ENCODE assay signal across 21 cellular contexts in the genomic region with DNA sequence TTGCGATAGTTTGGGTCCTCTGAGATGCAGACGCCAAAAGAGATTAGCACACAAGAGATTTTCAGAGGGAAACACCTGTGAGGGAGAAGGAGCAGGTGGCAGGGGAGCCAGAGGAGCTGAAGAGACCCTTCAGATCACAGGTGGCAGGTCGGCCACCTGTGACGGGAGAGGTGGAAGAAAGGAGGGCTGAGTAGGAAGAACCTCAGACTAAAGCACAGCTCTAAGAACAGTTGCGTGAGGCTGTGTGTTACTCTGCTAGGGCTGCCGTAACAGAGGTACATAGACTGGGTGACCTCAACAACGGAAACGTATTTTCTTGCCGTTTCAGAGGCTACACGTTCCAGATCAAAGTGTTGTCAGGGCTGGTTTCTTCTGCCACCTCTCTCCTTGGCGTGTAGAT. TPM values are rescaled to one million over a fixed set of nuclear protein-coding genes. Genes with fewer than 3 reads are reported as not detected.
"Had no signal": no experiment of that assay in that cellular context is flagged by ENCODE, and none has a peak within 500 bp of the region (broad histone marks: within the 10 kb centered on the region; RNA-seq: fewer than 3 reads in every experiment).

No MANE protein-coding gene starts in this region.

- H3K36me3 Mint-ChIP-seq: activated naive CD4-positive, alpha-beta T cell treated with anti-CD3 and anti-CD28 coated beads, Interleukin-2, amount 10 ng/mL, durations not matched to agents 7 days and 5 days; activated naive CD8-positive, alpha-beta T cell treated with anti-CD3 and anti-CD28 coated beads for 36 hours; T-cell had no signal

- H3K9me3 Mint-ChIP-seq: activated CD8-positive, alpha-beta T cell treated with anti-CD3 and anti-CD28 coated beads for 36 hours; activated naive CD4-positive, alpha-beta T cell treated with anti-CD3 and anti-CD28 coated beads, Interleukin-2, amount 10 ng/mL, durations not matched to agents 7 days and 5 days; activated naive CD8-positive, alpha-beta T cell treated with anti-CD3 and anti-CD28 coated beads for 36 hours; activated T-cell treated with anti-CD3 and anti-CD28 coated beads, Interleukin-2, amount 50 U/mL, for 72 hours; activated T-helper 2 cell treated with anti-CD3 and anti-CD28 coated beads, Interferon-gamma antibody, Interleukin-2, Interleukin-4, amounts not matched to agents 10 μg/mL and 5 μg/mL and 100 μg/mL, durations not matched to agents 14 hours and 24 hours and 36 hours; dendritic cell treated with granulocyte-macrophage colony-stimulating factor and Interleukin-4, amounts not matched to agents 40 ng/mL and 50 ng/mL, for 4 days; T-cell had no signal

- H3K27ac Mint-ChIP-seq: activated CD8-positive, alpha-beta T cell treated with anti-CD3 and anti-CD28 coated beads for 36 hours; activated naive CD4-positive, alpha-beta T cell treated with anti-CD3 and anti-CD28 coated beads, Interleukin-2, amount 10 ng/mL, durations not matched to agents 7 days and 5 days; activated naive CD8-positive, alpha-beta T cell treated with anti-CD3 and anti-CD28 coated beads for 36 hours; activated T-cell treated with anti-CD3 and anti-CD28 coated beads, Interleukin-2, amount 50 U/mL, for 72 hours; activated T-helper 2 cell treated with anti-CD3 and anti-CD28 coated beads, Interferon-gamma antibody, Interleukin-2, Interleukin-4, amounts not matched to agents 10 μg/mL and 5 μg/mL and 100 μg/mL, durations not matched to agents 14 hours and 24 hours and 36 hours; dendritic cell treated with granulocyte-macrophage colony-stimulating factor and Interleukin-4, amounts not matched to agents 40 ng/mL and 50 ng/mL, for 4 days; T-cell had no signal

- DNase-seq: activated CD4-positive, CD25-positive, alpha-beta regulatory T cell; activated CD8-positive, alpha-beta memory T cell treated with anti-CD3 and anti-CD28 coated beads, Interleukin-2, amount 50 U/mL, for 4 hours; activated CD8-positive, alpha-beta T cell treated with anti-CD3 and anti-CD28 coated beads for 36 hours; activated gamma-delta T cell treated with Interleukin-2 at 50 U/mL for 16 hours; activated naive CD4-positive, alpha-beta T cell treated with anti-CD3 and anti-CD28 coated beads, Interleukin-2, amount 10 ng/mL, durations not matched to agents 7 days and 5 days; activated naive CD8-positive, alpha-beta T cell treated with anti-CD3 and anti-CD28 coated beads for 36 hours; activated T-cell treated with anti-CD3 and anti-CD28 coated beads, Interleukin-2, amount 50 U/mL, for 72 hours; brain microvascular endothelial cell; MG63; NCI-H146; NCI-H187 treated with DMSO at 0.1 percent for 48 hours; NCI-H2081 treated with DMSO at 0.1 percent for 48 hours; NCI-H526; NCI-H774; T-cell had no signal

- H3K4me3 Mint-ChIP-seq: activated CD8-positive, alpha-beta T cell treated with anti-CD3 and anti-CD28 coated beads for 36 hours; activated naive CD4-positive, alpha-beta T cell treated with anti-CD3 and anti-CD28 coated beads, Interleukin-2, amount 10 ng/mL, durations not matched to agents 7 days and 5 days; activated naive CD8-positive, alpha-beta T cell treated with anti-CD3 and anti-CD28 coated beads for 36 hours; activated T-cell treated with anti-CD3 and anti-CD28 coated beads, Interleukin-2, amount 50 U/mL, for 72 hours; dendritic cell treated with granulocyte-macrophage colony-stimulating factor and Interleukin-4, amounts not matched to agents 40 ng/mL and 50 ng/mL, for 4 days; T-cell had no signal

- H3K27me3 Mint-ChIP-seq: dendritic cell treated with granulocyte-macrophage colony-stimulating factor and Interleukin-4, amounts not matched to agents 40 ng/mL and 50 ng/mL, for 4 days had no signal

- ATAC-seq: activated CD8-positive, alpha-beta T cell treated with anti-CD3 and anti-CD28 coated beads for 36 hours; activated T-cell treated with anti-CD3 and anti-CD28 coated beads, Interleukin-2, amount 50 U/mL, for 72 hours; Right ventricle myocardium inferior; T-cell had no signal

- H3K4me1 Mint-ChIP-seq: activated naive CD4-positive, alpha-beta T cell treated with anti-CD3 and anti-CD28 coated beads, Interleukin-2, amount 10 ng/mL, durations not matched to agents 7 days and 5 days; T-cell had no signal

RNA-seq across cellular contexts. Expression of a gene that starts 38.5 kb away (rescaled TPM):
- total RNA-seq: activated T-helper 2 cell treated with anti-CD3 and anti-CD28 coated beads, Interferon-gamma antibody, Interleukin-2, Interleukin-4, amounts not matched to agents 10 μg/mL and 5 μg/mL and 100 μg/mL, durations not matched to agents 14 hours and 24 hours and 36 hours; cardiac muscle cell; Right ventricle myocardium inferior; RPMI7951; T-cell; T-helper 2 cell treated with Interferon-gamma antibody and Interleukin-4, amounts not matched to agents 100 ng/mL and 5 ng/mL, for 36 hours had no signal

RNA-seq across cellular contexts. Expression of a gene that starts 59.8 kb away (rescaled TPM):
- total RNA-seq: activated naive CD8-positive, alpha-beta T cell treated with anti-CD3 and anti-CD28 coated beads for 36 hours; RPMI7951; T-cell had no signal
